ENCODE assay signal across 1 cellular context in genomic region chr12:6763380-6763779, GRCh38.
TF ChIP-seq lines count a peak whose summit lies in the region.

No MANE protein-coding gene starts in this region.

TF ChIP-seq in IMR-90, 13 proteins besides CTCF, POLR2A, EP300 and RAD21:
- no peak for TF ChIP-seq CEBPB (IDR thresholded peaks at IDR 0.05; ENCODE audit: low read depth, low read length)
- no peak for TF ChIP-seq SMC3 (IDR thresholded peaks at IDR 0.05; ENCODE audit: low read depth, low read length)
- no peak for TF ChIP-seq RFX5 (IDR thresholded peaks at IDR 0.05; ENCODE audit: low read depth, low read length)
- TF ChIP-seq RCOR1 (IDR thresholded peaks at IDR 0.05; ENCODE audit: insufficient replicate concordance, low read length) = no peak
- TF ChIP-seq, protein P1, sequence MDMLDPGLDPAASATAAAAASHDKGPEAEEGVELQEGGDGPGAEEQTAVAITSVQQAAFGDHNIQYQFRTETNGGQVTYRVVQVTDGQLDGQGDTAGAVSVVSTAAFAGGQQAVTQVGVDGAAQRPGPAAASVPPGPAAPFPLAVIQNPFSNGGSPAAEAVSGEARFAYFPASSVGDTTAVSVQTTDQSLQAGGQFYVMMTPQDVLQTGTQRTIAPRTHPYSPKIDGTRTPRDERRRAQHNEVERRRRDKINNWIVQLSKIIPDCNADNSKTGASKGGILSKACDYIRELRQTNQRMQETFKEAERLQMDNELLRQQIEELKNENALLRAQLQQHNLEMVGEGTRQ (IDR thresholded peaks at IDR 0.05; ENCODE audit: low read depth, low read length) = no peak
- TF ChIP-seq, protein P2, sequence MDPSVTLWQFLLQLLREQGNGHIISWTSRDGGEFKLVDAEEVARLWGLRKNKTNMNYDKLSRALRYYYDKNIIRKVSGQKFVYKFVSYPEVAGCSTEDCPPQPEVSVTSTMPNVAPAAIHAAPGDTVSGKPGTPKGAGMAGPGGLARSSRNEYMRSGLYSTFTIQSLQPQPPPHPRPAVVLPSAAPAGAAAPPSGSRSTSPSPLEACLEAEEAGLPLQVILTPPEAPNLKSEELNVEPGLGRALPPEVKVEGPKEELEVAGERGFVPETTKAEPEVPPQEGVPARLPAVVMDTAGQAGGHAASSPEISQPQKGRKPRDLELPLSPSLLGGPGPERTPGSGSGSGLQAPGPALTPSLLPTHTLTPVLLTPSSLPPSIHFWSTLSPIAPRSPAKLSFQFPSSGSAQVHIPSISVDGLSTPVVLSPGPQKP (IDR thresholded peaks at IDR 0.05; ENCODE audit: borderline replicate concordance, low read depth, low read length) = no peak
- no peak for TF ChIP-seq NFE2L2 (IDR thresholded peaks at IDR 0.05; ENCODE audit: low read depth, low read length)
- TF ChIP-seq BHLHE40 (IDR thresholded peaks at IDR 0.05; ENCODE audit: low read depth, low read length) = no peak
- TF ChIP-seq MAZ (IDR thresholded peaks at IDR 0.05; ENCODE audit: borderline replicate concordance, low read depth, low read length) = no peak
- no peak for TF ChIP-seq CHD1 (IDR thresholded peaks at IDR 0.05; ENCODE audit: low read depth, low read length)
- no peak for TF ChIP-seq MXI1 (IDR thresholded peaks at IDR 0.05; ENCODE audit: borderline replicate concordance, low read depth, low read length)
- TF ChIP-seq MAFK (IDR thresholded peaks at IDR 0.05; ENCODE audit: low read depth, low read length) = no peak
- no peak for TF ChIP-seq FOS (IDR thresholded peaks at IDR 0.05; ENCODE audit: low read depth, low read length)
TF ChIP-seq in IMR-90: peak in this region for 0.
